Comparison of ENCODE assay signal across 8 cellular contexts in the genomic region with DNA sequence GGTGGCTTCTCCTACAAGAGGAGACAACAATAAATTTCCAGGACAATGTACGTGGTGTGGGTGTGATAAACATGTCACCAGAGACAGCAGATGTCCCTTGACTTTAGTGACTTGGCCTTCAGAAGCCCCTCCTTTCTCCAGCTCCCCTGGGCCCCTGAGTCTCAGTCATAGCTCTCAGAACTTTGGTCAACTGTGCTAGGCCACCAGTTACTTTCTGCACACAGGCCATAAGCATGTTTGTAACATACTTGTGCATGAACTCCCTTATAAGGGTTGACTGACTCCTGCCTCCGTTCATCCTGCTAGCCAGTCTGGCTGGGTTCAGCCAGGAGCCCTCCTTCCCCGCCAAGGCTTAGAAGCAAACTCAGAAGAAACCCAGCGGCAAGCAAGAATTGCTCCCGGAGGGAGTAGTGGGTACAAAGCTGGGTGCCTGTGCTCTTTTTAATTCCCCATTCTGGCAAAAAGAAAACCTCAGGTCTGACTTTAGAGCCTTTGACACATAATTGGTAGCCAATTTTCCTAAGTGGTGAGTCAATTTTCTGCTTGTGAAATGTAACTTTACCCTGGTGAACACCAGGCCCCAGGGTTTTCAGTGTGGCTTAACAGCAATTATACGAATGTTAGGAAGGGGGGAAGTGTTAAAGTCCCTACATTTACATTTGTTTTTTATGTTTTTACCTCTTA. TPM values are rescaled to one million over a fixed set of nuclear protein-coding genes. Genes with fewer than 3 reads are reported as not detected.
DNase-seq lines count a peak whose midpoint lies in the region; FAIRE-seq and TF ChIP-seq lines count a peak whose summit lies in the region.

No MANE protein-coding gene starts in this region.

- DNase-seq in GM12892 (ENCODE audit: insufficient read length): no peak
- peak; percentile 9 for DNase-seq in H7
- peak; percentile 26 for DNase-seq in NCI-H2081 treated with DMSO at 0.1 percent for 48 hours (lab: John Stamatoyannopoulos, UW)
- peak; percentile 94 for DNase-seq in fibroblast of gingiva (ENCODE audit: low read depth)
- DNase-seq in frontal cortex (ENCODE audit: low spot score in 2 of 2): no peak
- no peak for DNase-seq in NCI-H526 treated with DMSO at 0.1 percent for 48 hours (lab: John Stamatoyannopoulos, UW)
- no peak for DNase-seq in DMS153 (lab: John Stamatoyannopoulos, UW)

- H3K27ac ChIP-seq in skin epidermis: peak overlapping the region in 20 of 21 experiments; percentile 34 to 90 (median 74)

- H3K36me3 ChIP-seq in H7 (replicated peaks; ENCODE audit: control insufficient read depth, insufficient read depth, low read length): no peaks in the 10 kb centered on the region

- no peak overlapping the region; the same call in 1 of the 2 replicates for H3K4me3 ChIP-seq in H7 (ENCODE audit: insufficient read depth, low read depth, low read length)
- H3K4me3 ChIP-seq in skin epidermis: no peak overlapping the region

- FAIRE-seq in GM12892 (lab: Jason Lieb, UNC) (peak; percentile 87), frontal cortex (lab: Jason Lieb, UNC) (no peak)

- H3K27me3 ChIP-seq in H7 (ENCODE audit: control insufficient read depth, insufficient read depth, low read length): peaks cover 72% of the 10 kb centered on the region

- TF ChIP-seq POLR2A in GM12892 (IDR thresholded peaks at IDR 0.05; ENCODE audit: low read depth, low read length): peak; percentile 56; the same call in 1 of the 2 replicates

RNA-seq across cellular contexts. Expression of a gene that starts 49.2 kb away (rescaled TPM):
- 9.5 TPM for polyA plus RNA-seq in GM12892 (2012; ENCODE audit: missing spikeins)
- total RNA-seq in H7 (2014; rRNA removed; shearing (Covaris generic)): 0.35 TPM in 1 of 2 replicates, not detected in the other
- 6.1 TPM for total RNA-seq in frontal cortex

Comparison
In these comparisons a context has a peak if more than half of its experiments do, and no peak if none do; other contexts are left out.
1. DNase-seq: peak in H7 (single experiment), NCI-H2081 treated with DMSO at 0.1 percent for 48 hours (single experiment) and fibroblast of gingiva (single experiment); none in GM12892 (single experiment), frontal cortex (0 of 2), NCI-H526 treated with DMSO at 0.1 percent for 48 hours (single experiment) and DMS153 (single experiment).